15 cellular contexts compared by ENCODE assay signal in the genomic region with DNA sequence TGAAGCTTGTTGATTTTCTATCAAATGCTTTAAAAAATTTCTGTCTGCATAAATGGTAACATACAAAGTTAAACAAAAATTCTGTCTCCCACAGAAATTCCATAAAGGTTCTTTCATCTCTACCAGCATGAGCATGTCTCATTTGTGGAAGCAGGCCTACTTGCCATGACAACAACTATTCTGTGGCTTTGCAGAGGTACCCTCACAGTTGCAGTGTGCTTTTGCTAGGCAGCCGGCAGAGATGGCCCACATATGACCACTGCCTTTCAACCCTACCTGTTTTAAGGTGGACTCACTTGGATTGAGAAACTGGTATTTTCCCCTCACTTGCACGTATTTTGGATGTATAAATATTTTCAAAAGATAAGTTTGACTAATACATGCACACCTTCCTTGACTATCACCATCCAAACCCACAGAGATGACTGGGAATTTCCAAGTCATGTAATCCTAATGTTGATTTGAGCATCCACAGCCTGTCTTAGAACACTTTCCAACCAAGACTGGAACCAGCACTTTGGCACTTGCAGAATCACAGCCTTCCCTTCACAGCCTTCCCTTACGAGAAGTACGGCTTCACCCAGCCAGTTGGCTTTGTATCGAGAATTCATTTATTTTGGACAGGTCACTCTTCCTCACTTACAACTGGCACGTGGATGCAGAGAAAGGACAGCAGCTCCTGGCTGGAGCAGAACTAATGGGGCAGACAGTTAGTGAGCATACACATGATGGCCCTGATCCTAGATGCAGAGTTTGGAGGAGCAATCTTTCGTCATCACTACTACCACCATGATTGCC.
"Had no signal": no experiment of that assay in that cellular context is flagged by ENCODE, and none has a peak within 500 bp of the region (broad histone marks: within the 10 kb centered on the region; RNA-seq: fewer than 3 reads in every experiment).

No MANE protein-coding gene starts in this region.

- H3K27me3 ChIP-seq: stomach, testis had no signal

- DNase-seq: activated CD4-positive, alpha-beta T cell treated with anti-CD3 and anti-CD28 coated beads, Interleukin-2, amount 10 ng/mL, durations not matched to agents 7 days and 5 days; activated CD4-positive, CD25-positive, alpha-beta regulatory T cell; activated CD8-positive, alpha-beta memory T cell treated with anti-CD3 and anti-CD28 coated beads, Interleukin-2, amount 50 U/mL, for 48 hours; activated gamma-delta T cell; activated T-cell treated with anti-CD3 and anti-CD28 coated beads, Interleukin-2, amount 50 U/mL, for 72 hours; dermis blood vessel endothelial cell; head of caudate nucleus; left colon; natural killer cell; nucleus accumbens; stimulated activated CD4-positive, alpha-beta T cell treated with anti-CD3 and anti-CD28 coated beads, Interleukin-12 subunit alpha, Interleukin-12 subunit beta, amount 100 ng/mL, for 4 hours; stimulated activated CD4-positive, alpha-beta T cell treated with anti-CD3 and anti-CD28 coated beads, Interleukin-2, amount 100 ng/mL, for 24 hours; stomach; testis had no signal

- H3K36me3 ChIP-seq: stomach had no signal

- H3K27ac ChIP-seq: testis had no signal

- ATAC-seq: activated naive CD4-positive, alpha-beta T cell treated with anti-CD3 and anti-CD28 coated beads, Interleukin-2, amount 50 U/mL, for 72 hours; activated T-cell treated with anti-CD3 and anti-CD28 coated beads, Interleukin-2, amount 50 U/mL, for 72 hours; left colon; natural killer cell had no signal

- H3K9me3 ChIP-seq: stomach, testis had no signal

- H3K4me3 ChIP-seq: stomach, testis had no signal
